8 cellular contexts compared by ENCODE assay signal in genomic region chr6:42978793-42979522, GRCh38. TPM values are rescaled to one million over a fixed set of nuclear protein-coding genes. Genes with fewer than 3 reads are reported as not detected.
DNase-seq lines count a peak whose midpoint lies in the region; ATAC-seq and TF ChIP-seq lines count a peak whose summit lies in the region.

Gene PEX6 (minus strand): TSS chr6:42979181. CDS start chr6:42979150, 31 bp downstream.

- CTCF ChIA-PET in AG04450 (lab: Charles Lee), result interaction anchor here (0.6 to 1.4 kb wide), 2 partner anchors 16 to 78 kb away, joined by 3 read pairs; no protein-coding TSS in a partner anchor

- no peaks in the 10 kb centered on the region; the same call in 1 of the 2 replicates for H3K9me3 ChIP-seq in AG04450 (ENCODE audit: control insufficient read depth, insufficient read depth, low read length)

- ATAC-seq in GM19025 (IDR thresholded peaks at IDR 0.05; ENCODE audit: low read depth, unreplicated experiment) (peak; percentile 88), HG03280 (IDR thresholded peaks at IDR 0.05; ENCODE audit: unreplicated experiment) (peak; percentile 92)

- no peak for TF ChIP-seq CTCF in AG04450 (IDR thresholded peaks at IDR 0.05; ENCODE audit: low read depth, low read length)

- peak; percentile 50 for DNase-seq in AG04450 (ENCODE audit: low read depth, low spot score)
- DNase-seq in NCI-H345 (lab: John Stamatoyannopoulos, UW), result peak; percentile 88
- DNase-seq in activated CD4-positive, CD25-positive, alpha-beta regulatory T cell (lab: John Stamatoyannopoulos, UW), result peak; percentile 67 to 87 (median 86)
- DNase-seq in caudate nucleus (lab: John Stamatoyannopoulos, UW), result peak in 60 of 61 donors; percentile 29 to 93 (median 80)
- DNase-seq in iris pigment epithelial cell (ENCODE audit: low read depth), result peak; percentile 78
- peak; percentile 88 to 91 (median 90) for DNase-seq in stimulated activated CD4-positive, alpha-beta T cell treated with anti-CD3 and anti-CD28 coated beads, Interleukin-12 subunit alpha, Interleukin-12 subunit beta, amount 100 ng/mL, for 48 hours (ENCODE audit: low read depth in 2 of 3, low spot score in 1 of 3)

- peak within 1 kb of the TSS; percentile 49 for H3K27ac ChIP-seq in AG04450 (ENCODE audit: low read depth, low read length)
- H3K27ac ChIP-seq in caudate nucleus (ENCODE audit: low read depth, low read length), result peak within 1 kb of the TSS; percentile 85

- POLR2A ChIA-PET in AG04450 (lab: Yijun Ruan, JAX), result interaction anchor here (0.6 to 1.4 kb wide), 9 partner anchors 8 to 394 kb away, joined by 3 to 10 read pairs (median 5); partner anchors contain the start of genes CNPY3 and RRP36

- peak within 1 kb of the TSS; percentile 78 for H3K4me3 ChIP-seq in AG04450 (ENCODE audit: low read depth, low read length)

- no peaks in the 10 kb centered on the region for H3K27me3 ChIP-seq in AG04450 (ENCODE audit: control insufficient read depth, insufficient read depth, low read length)

RNA-seq across cellular contexts. Expression of gene PEX6, which starts in this region (rescaled TPM):
- 6.8 and 7.4 TPM in 2 replicates for polyA plus RNA-seq in AG04450 (2011; rRNA removed)
- 11.2 and 11.8 TPM in 2 replicates for polyA minus RNA-seq in AG04450 (2011; rRNA and poly(A)+ RNA removed)

Comparison
In these comparisons a context has a peak if more than half of its experiments do, and no peak if none do; other contexts are left out.
1. Peak in every context shown above with its lines: DNase-seq, ATAC-seq, H3K4me3 ChIP-seq and H3K27ac ChIP-seq.